ENCODE assay signal across 8 cellular contexts in the genomic region with DNA sequence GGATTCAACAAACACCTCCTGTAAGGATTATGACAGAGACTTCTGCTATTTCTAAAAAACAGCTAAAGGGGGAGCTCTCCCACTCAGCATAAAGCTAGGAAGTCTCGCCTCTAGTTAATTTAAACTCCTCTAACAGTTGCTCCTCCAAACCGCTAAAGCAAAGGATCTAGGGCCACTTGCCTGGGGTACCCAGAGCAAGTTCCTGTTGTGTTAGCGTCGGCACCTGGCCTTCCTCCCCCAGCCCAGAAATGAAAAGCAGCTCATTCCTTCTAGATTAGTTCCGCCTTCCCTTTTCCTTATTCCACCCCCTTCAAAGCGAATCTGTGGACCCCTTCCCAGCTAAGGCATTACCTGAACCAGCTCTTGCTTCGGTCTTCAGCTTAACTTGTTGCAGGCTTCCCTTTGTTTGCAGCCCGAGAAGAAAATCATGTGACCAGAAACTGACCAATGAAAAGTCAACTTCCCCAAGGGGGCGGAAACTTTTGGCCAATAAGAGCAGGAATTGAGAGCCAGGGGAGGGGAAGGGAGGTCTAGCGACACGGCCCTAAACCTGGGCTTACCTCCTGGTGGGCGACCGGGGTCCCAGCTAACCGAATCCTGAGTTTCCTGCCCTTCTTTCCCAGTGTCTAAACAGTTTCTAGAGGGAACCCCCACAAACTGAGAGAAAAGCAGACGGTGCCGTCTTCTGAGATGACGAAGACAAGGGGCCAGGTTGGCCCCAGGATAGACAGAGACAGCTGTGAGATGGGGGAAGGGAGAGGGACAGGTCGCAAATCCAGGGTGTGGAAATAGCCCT.
DNase-seq lines count a peak whose midpoint lies in the region; TF ChIP-seq lines count a peak whose summit lies in the region.

A gene with protein sequence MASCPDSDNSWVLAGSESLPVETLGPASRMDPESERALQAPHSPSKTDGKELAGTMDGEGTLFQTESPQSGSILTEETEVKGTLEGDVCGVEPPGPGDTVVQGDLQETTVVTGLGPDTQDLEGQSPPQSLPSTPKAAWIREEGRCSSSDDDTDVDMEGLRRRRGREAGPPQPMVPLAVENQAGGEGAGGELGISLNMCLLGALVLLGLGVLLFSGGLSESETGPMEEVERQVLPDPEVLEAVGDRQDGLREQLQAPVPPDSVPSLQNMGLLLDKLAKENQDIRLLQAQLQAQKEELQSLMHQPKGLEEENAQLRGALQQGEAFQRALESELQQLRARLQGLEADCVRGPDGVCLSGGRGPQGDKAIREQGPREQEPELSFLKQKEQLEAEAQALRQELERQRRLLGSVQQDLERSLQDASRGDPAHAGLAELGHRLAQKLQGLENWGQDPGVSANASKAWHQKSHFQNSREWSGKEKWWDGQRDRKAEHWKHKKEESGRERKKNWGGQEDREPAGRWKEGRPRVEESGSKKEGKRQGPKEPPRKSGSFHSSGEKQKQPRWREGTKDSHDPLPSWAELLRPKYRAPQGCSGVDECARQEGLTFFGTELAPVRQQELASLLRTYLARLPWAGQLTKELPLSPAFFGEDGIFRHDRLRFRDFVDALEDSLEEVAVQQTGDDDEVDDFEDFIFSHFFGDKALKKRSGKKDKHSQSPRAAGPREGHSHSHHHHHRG (minus strand): TSS at position 382 of the 796 bp plus-strand sequence. CDS start 2,378 bp downstream, outside the sequence.

- peak; percentile 93 for DNase-seq in Ammon's horn (ENCODE audit: low spot score)
- peak; percentile 97 for DNase-seq in GM19240 (ENCODE audit: insufficient read length, low spot score)
- DNase-seq in HL-60 (ENCODE audit: low read depth in 1 of 2, low spot score in 1 of 2), result peak; percentile 77 to 93
- DNase-seq in NCI-H774 (lab: John Stamatoyannopoulos, UW), result peak; percentile 90
- DNase-seq in activated CD4-positive, alpha-beta T cell treated with anti-CD3 and anti-CD28 coated beads, Interleukin-2, amount 50 U/mL, for 24 hours (ENCODE audit: low read depth in 1 of 2, low spot score in 1 of 2), result peak; percentile 52 to 76
- peak; percentile 99 for DNase-seq in left kidney (ENCODE audit: low read depth, low spot score)
- DNase-seq in stimulated activated CD4-positive, alpha-beta T cell treated with anti-CD3 and anti-CD28 coated beads, Interleukin-1b, Interleukin-23, amount 100 ng/mL, for 48 hours, result peak; percentile 76

- H3K4me3 ChIP-seq in HL-60 (replicated peaks; ENCODE audit: insufficient read depth, low read length), result peak within 1 kb of the TSS; percentile 51

- no peaks in the 10 kb centered on the region for H3K9me3 Mint-ChIP-seq in dendritic cell treated with granulocyte-macrophage colony-stimulating factor and Interleukin-4, amounts not matched to agents 40 ng/mL and 50 ng/mL, for 4 days

- intact Hi-C loops in dendritic cell treated with granulocyte-macrophage colony-stimulating factor and Interleukin-4, amounts not matched to agents 40 ng/mL and 50 ng/mL, for 4 days (cut with micrococcal nuclease), result no loop called here

- H3K27ac Mint-ChIP-seq in dendritic cell treated with granulocyte-macrophage colony-stimulating factor and Interleukin-4, amounts not matched to agents 40 ng/mL and 50 ng/mL, for 4 days, result peak within 1 kb of the TSS; percentile 92

- peaks cover 54% of the 10 kb centered on the region for H3K36me3 Mint-ChIP-seq in dendritic cell treated with granulocyte-macrophage colony-stimulating factor and Interleukin-4, amounts not matched to agents 40 ng/mL and 50 ng/mL, for 4 days (ENCODE audit: low read depth)

- H3K4me3 Mint-ChIP-seq in dendritic cell treated with granulocyte-macrophage colony-stimulating factor and Interleukin-4, amounts not matched to agents 40 ng/mL and 50 ng/mL, for 4 days, result peak within 1 kb of the TSS; percentile 96

- peak; percentile 21 for TF ChIP-seq CTCF in HL-60 (IDR thresholded peaks at IDR 0.05; ENCODE audit: insufficient read depth, low read length)

- H3K27me3 Mint-ChIP-seq in dendritic cell treated with granulocyte-macrophage colony-stimulating factor and Interleukin-4, amounts not matched to agents 40 ng/mL and 50 ng/mL, for 4 days, result no peaks in the 10 kb centered on the region

- peak within 1 kb of the TSS; percentile 78 for H3K27ac ChIP-seq in HL-60 (replicated peaks)

- H3K4me1 Mint-ChIP-seq in dendritic cell treated with granulocyte-macrophage colony-stimulating factor and Interleukin-4, amounts not matched to agents 40 ng/mL and 50 ng/mL, for 4 days (ENCODE audit: low read depth), result peaks cover 85% of the 10 kb centered on the region

- H3K27me3 ChIP-seq in HL-60 (ENCODE audit: insufficient read depth, poor library complexity, severe bottlenecking), result no peaks in the 10 kb centered on the region

Comparison
In these comparisons a context has a peak if more than half of its experiments do, and no peak if none do; other contexts are left out.
1. Peak in every context shown above with its lines: DNase-seq, H3K4me3 ChIP-seq and H3K27ac ChIP-seq.